ENCODE assay signal across 15 cellular contexts in genomic region chr13:33639158-33639557, GRCh38.
A peak's percentile ranks its signal among the peaks of the same experiment; 100 is the strongest.
DNase-seq lines count a peak whose midpoint lies in the region; ATAC-seq and TF ChIP-seq lines count a peak whose summit lies in the region.
"Had no signal": no experiment of that assay in that cellular context is flagged by ENCODE, and none has a peak within 500 bp of the region (broad histone marks: within the 10 kb centered on the region; RNA-seq: fewer than 3 reads in every experiment).

No MANE protein-coding gene starts in this region.

- H3K4me3 ChIP-seq in left ventricle myocardium inferior, result no peak overlapping the region
- H3K4me3 ChIP-seq: neural progenitor cell, testis had no signal

- peaks cover 5% of the 10 kb centered on the region for H3K27me3 Mint-ChIP-seq in activated naive CD8-positive, alpha-beta T cell treated with anti-CD3 and anti-CD28 coated beads, Interleukin-2, amount 50 U/mL, for 24 hours
- H3K27me3 Mint-ChIP-seq in stimulated activated memory B cell treated with anti-CD40 and anti-IgM and Interleukin-4, amounts not matched to agents 10 μg/mL and 1 μg/mL and 100 μg/mL, for 72 hours, result no peaks in the 10 kb centered on the region
- H3K27me3 Mint-ChIP-seq: central memory CD8-positive, alpha-beta T cell had no signal

- intact Hi-C loops in left ventricle myocardium inferior (cut with micrococcal nuclease), result no loop called here

- H3K4me3 Mint-ChIP-seq in activated naive CD8-positive, alpha-beta T cell treated with anti-CD3 and anti-CD28 coated beads, Interleukin-2, amount 50 U/mL, for 24 hours, result no peak overlapping the region
- no peak overlapping the region for H3K4me3 Mint-ChIP-seq in stimulated activated memory B cell treated with anti-CD40 and anti-IgM and Interleukin-4, amounts not matched to agents 10 μg/mL and 1 μg/mL and 100 μg/mL, for 72 hours
- H3K4me3 Mint-ChIP-seq: central memory CD8-positive, alpha-beta T cell; neural progenitor cell had no signal

- H3K36me3 Mint-ChIP-seq in activated naive CD8-positive, alpha-beta T cell treated with anti-CD3 and anti-CD28 coated beads, Interleukin-2, amount 50 U/mL, for 24 hours (ENCODE audit: low read depth), result no peaks in the 10 kb centered on the region
- no peaks in the 10 kb centered on the region for H3K36me3 Mint-ChIP-seq in stimulated activated memory B cell treated with anti-CD40 and anti-IgM and Interleukin-4, amounts not matched to agents 10 μg/mL and 1 μg/mL and 100 μg/mL, for 72 hours
- H3K36me3 Mint-ChIP-seq: neural progenitor cell had no signal

- no peaks in the 10 kb centered on the region for H3K9me3 Mint-ChIP-seq in activated naive CD8-positive, alpha-beta T cell treated with anti-CD3 and anti-CD28 coated beads, Interleukin-2, amount 50 U/mL, for 24 hours
- H3K9me3 Mint-ChIP-seq in stimulated activated memory B cell treated with anti-CD40 and anti-IgM and Interleukin-4, amounts not matched to agents 10 μg/mL and 1 μg/mL and 100 μg/mL, for 72 hours, result no peaks in the 10 kb centered on the region
- H3K9me3 Mint-ChIP-seq: central memory CD8-positive, alpha-beta T cell; neural progenitor cell had no signal

- no peaks in the 10 kb centered on the region for H3K9me3 ChIP-seq in left ventricle myocardium inferior (replicated peaks)
- H3K9me3 ChIP-seq: testis had no signal

- peaks cover 77% of the 10 kb centered on the region for H3K4me1 ChIP-seq in left ventricle myocardium inferior

- DNase-seq in NCI-H82 (lab: John Stamatoyannopoulos, UW), result peak; percentile 19
- DNase-seq in NCI-H82 treated with DMSO at 0.1 percent for 48 hours (lab: John Stamatoyannopoulos, UW; ENCODE audit: unreplicated experiment), result no peak
- no peak for DNase-seq in activated naive CD8-positive, alpha-beta T cell treated with anti-CD3 and anti-CD28 coated beads, Interleukin-2, amount 50 U/mL, for 24 hours
- no peak for DNase-seq in left ventricle myocardium inferior
- DNase-seq in Kasumi-1 (lab: John Stamatoyannopoulos, UW), result no peak
- DNase-seq: GDM1, NCI-H187 treated with DMSO at 0.1 percent for 48 hours, testis had no signal

- peak overlapping the region; percentile 62 for H3K27ac ChIP-seq in left ventricle myocardium inferior (replicated peaks)
- H3K27ac ChIP-seq: 22Rv1, neural progenitor cell had no signal

- peaks cover 42% of the 10 kb centered on the region for H3K4me1 Mint-ChIP-seq in activated naive CD8-positive, alpha-beta T cell treated with anti-CD3 and anti-CD28 coated beads, Interleukin-2, amount 50 U/mL, for 24 hours
- peaks cover 32% of the 10 kb centered on the region for H3K4me1 Mint-ChIP-seq in stimulated activated memory B cell treated with anti-CD40 and anti-IgM and Interleukin-4, amounts not matched to agents 10 μg/mL and 1 μg/mL and 100 μg/mL, for 72 hours
- H3K4me1 Mint-ChIP-seq: central memory CD8-positive, alpha-beta T cell had no signal

- H3K36me3 ChIP-seq in left ventricle myocardium inferior, result no peaks in the 10 kb centered on the region
- H3K36me3 ChIP-seq: neural progenitor cell had no signal

- no peaks in the 10 kb centered on the region for H3K27me3 ChIP-seq in left ventricle myocardium inferior (ENCODE audit: low read depth)
- H3K27me3 ChIP-seq: neural progenitor cell, testis had no signal

- peak overlapping the region; percentile 44 for H3K27ac Mint-ChIP-seq in activated naive CD8-positive, alpha-beta T cell treated with anti-CD3 and anti-CD28 coated beads, Interleukin-2, amount 50 U/mL, for 24 hours
- H3K27ac Mint-ChIP-seq in stimulated activated memory B cell treated with anti-CD40 and anti-IgM and Interleukin-4, amounts not matched to agents 10 μg/mL and 1 μg/mL and 100 μg/mL, for 72 hours, result peak overlapping the region; percentile 34
- H3K27ac Mint-ChIP-seq: neural progenitor cell had no signal

- no peak for ATAC-seq in activated naive CD8-positive, alpha-beta T cell treated with anti-CD3 and anti-CD28 coated beads, Interleukin-2, amount 50 U/mL, for 24 hours
- no peak for ATAC-seq in stimulated activated memory B cell treated with anti-CD40 and anti-IgM and Interleukin-4, amounts not matched to agents 10 μg/mL and 1 μg/mL and 100 μg/mL, for 72 hours
- ATAC-seq in HG02798 (IDR thresholded peaks at IDR 0.05; ENCODE audit: poor library complexity, unreplicated experiment) (no peak), HG03469 (IDR thresholded peaks at IDR 0.05; ENCODE audit: unreplicated experiment) (no peak)
- ATAC-seq: HCT116 had no signal

- no peak for TF ChIP-seq CTCF in left ventricle myocardium inferior (IDR thresholded peaks at IDR 0.05; ENCODE audit: borderline replicate concordance)
